Comparison of ENCODE assay signal across 20 cellular contexts in the genomic region with DNA sequence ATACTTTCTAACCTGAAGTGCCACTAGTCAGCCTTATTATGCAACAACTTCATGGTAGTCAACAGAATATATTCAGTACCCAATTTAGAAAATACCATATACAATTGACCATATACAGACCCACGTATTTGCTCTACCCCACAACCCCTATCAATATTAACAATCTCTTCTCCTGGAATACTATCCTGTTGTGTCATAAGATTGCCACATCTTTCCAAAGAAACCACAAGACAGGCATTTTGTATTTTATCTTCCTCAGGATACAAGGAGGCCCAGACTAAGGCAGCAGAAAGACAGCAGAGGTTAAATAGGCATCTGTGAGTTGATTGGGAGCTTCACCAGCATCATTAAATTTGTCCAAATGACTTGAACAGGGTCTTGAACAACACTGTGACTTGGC. TPM values are rescaled to one million over a fixed set of nuclear protein-coding genes. Genes with fewer than 3 reads are reported as not detected.
DNase-seq lines count a peak whose midpoint lies in the region; ATAC-seq and TF ChIP-seq lines count a peak whose summit lies in the region.
"Had no signal": no experiment of that assay in that cellular context is flagged by ENCODE, and none has a peak within 500 bp of the region (broad histone marks: within the 10 kb centered on the region; RNA-seq: fewer than 3 reads in every experiment).

No MANE protein-coding gene starts in this region.

- H3K79me2 ChIP-seq in smooth muscle cell (ENCODE audit: low read depth): peaks cover 86% of the 10 kb centered on the region

- TF ChIP-seq POLR2A in testis (IDR thresholded peaks at IDR 0.05): no peak

- peak overlapping the region; percentile 4 for H3K27ac ChIP-seq in smooth muscle cell (ENCODE audit: low read depth)
- H3K27ac ChIP-seq in testis: no peak overlapping the region
- H3K27ac ChIP-seq: cardiac muscle cell, esophagus muscularis mucosa, VCaP had no signal

- TF ChIP-seq CTCF in fibroblast of mammary gland (conservative IDR thresholded peaks at IDR 0.05; ENCODE audit: control insufficient read depth, insufficient read depth, low read depth, low read length) (no peak), smooth muscle cell (IDR thresholded peaks at IDR 0.05; ENCODE audit: borderline replicate concordance, insufficient read depth, poor library complexity, severe bottlenecking) (no peak), testis (IDR thresholded peaks at IDR 0.05) (no peak)

- no peak overlapping the region for H3K9ac ChIP-seq in smooth muscle cell (ENCODE audit: low read depth)

- H4K20me1 ChIP-seq in smooth muscle cell (ENCODE audit: low read depth): peaks cover 68% of the 10 kb centered on the region

- no peaks in the 10 kb centered on the region for H3K9me3 ChIP-seq in T-helper 17 cell (ENCODE audit: control insufficient read depth, low read length, poor library complexity, severe bottlenecking)
- no peaks in the 10 kb centered on the region for H3K9me3 ChIP-seq in smooth muscle cell (replicated peaks; ENCODE audit: low read depth)
- no peaks in the 10 kb centered on the region for H3K9me3 ChIP-seq in testis
- H3K9me3 ChIP-seq: esophagus muscularis mucosa, uterus had no signal

- no peaks in the 10 kb centered on the region for H3K27me3 Mint-ChIP-seq in activated naive CD4-positive, alpha-beta T cell treated with anti-CD3 and anti-CD28 coated beads, Interleukin-2, amount 50 U/mL, for 24 hours
- no peaks in the 10 kb centered on the region for H3K27me3 Mint-ChIP-seq in activated naive CD4-positive, alpha-beta T cell treated with anti-CD3 and anti-CD28 coated beads for 36 hours (ENCODE audit: low read depth)
- H3K27me3 Mint-ChIP-seq in T-helper 17 cell: no peaks in the 10 kb centered on the region
- H3K27me3 Mint-ChIP-seq: activated naive CD8-positive, alpha-beta T cell treated with anti-CD3 and anti-CD28 coated beads for 36 hours had no signal

- peaks cover 73% of the 10 kb centered on the region for H3K4me1 Mint-ChIP-seq in activated naive CD4-positive, alpha-beta T cell treated with anti-CD3 and anti-CD28 coated beads, Interleukin-2, amount 50 U/mL, for 24 hours
- peaks cover 49% of the 10 kb centered on the region for H3K4me1 Mint-ChIP-seq in activated naive CD4-positive, alpha-beta T cell treated with anti-CD3 and anti-CD28 coated beads for 36 hours (ENCODE audit: low read depth)
- peaks cover 51% of the 10 kb centered on the region for H3K4me1 Mint-ChIP-seq in T-helper 17 cell

- H3K27me3 ChIP-seq in smooth muscle cell (ENCODE audit: low read depth) (no peaks in the 10 kb centered on the region), testis (no peaks in the 10 kb centered on the region)
- H3K27me3 ChIP-seq: cardiac muscle cell, esophagus muscularis mucosa, uterus had no signal

- H3K4me1 ChIP-seq in smooth muscle cell (ENCODE audit: low read depth) (peaks cover 21% of the 10 kb centered on the region), testis (peaks cover 12% of the 10 kb centered on the region)

- H3K4me3 Mint-ChIP-seq in activated naive CD4-positive, alpha-beta T cell treated with anti-CD3 and anti-CD28 coated beads, Interleukin-2, amount 50 U/mL, for 24 hours: no peak overlapping the region
- H3K4me3 Mint-ChIP-seq in activated naive CD4-positive, alpha-beta T cell treated with anti-CD3 and anti-CD28 coated beads for 36 hours: no peak overlapping the region
- H3K4me3 Mint-ChIP-seq in T-helper 17 cell: no peak overlapping the region
- H3K4me3 Mint-ChIP-seq: activated CD4-positive, alpha-beta memory T cell treated with anti-CD3 and anti-CD28 coated beads, Interleukin-2, amount 10 ng/mL, durations not matched to agents 7 days and 5 days; activated naive CD8-positive, alpha-beta T cell treated with anti-CD3 and anti-CD28 coated beads for 36 hours; activated T-cell treated with anti-CD3 and anti-CD28 coated beads, Interleukin-2, amount 50 U/mL, for 4 hours; CD14-positive monocyte had no signal

- no peak overlapping the region for H2AFZ ChIP-seq in smooth muscle cell (ENCODE audit: low read depth)

- no peaks in the 10 kb centered on the region for H3K36me3 ChIP-seq in smooth muscle cell (ENCODE audit: low read depth)
- no peaks in the 10 kb centered on the region for H3K36me3 ChIP-seq in testis (ENCODE audit: low read depth, missing control alignments)
- H3K36me3 ChIP-seq: cardiac muscle cell, esophagus muscularis mucosa, uterus had no signal

- ATAC-seq in T-helper 17 cell (no peak), GM21528 (IDR thresholded peaks at IDR 0.05; ENCODE audit: low FRiP score, unreplicated experiment) (no peak)
- ATAC-seq: activated T-cell treated with anti-CD3 and anti-CD28 coated beads, Interleukin-2, amount 50 U/mL, for 4 hours; left lobe of liver; sciatic nerve had no signal

- 38% methylated on average over 1 of the region's 1 CpG for WGBS in smooth muscle cell (ENCODE audit: low lambda C conversion rate)
- WGBS in testis, 2 donors: 79 to 81% methylated on average over 1 of the region's 1 CpG

- no peaks in the 10 kb centered on the region for H3F3A ChIP-seq in smooth muscle cell (ENCODE audit: low read depth)

- peak overlapping the region; percentile 1 for H3K27ac Mint-ChIP-seq in activated naive CD4-positive, alpha-beta T cell treated with anti-CD3 and anti-CD28 coated beads, Interleukin-2, amount 50 U/mL, for 24 hours
- no peak overlapping the region for H3K27ac Mint-ChIP-seq in activated naive CD4-positive, alpha-beta T cell treated with anti-CD3 and anti-CD28 coated beads for 36 hours
- peak overlapping the region; percentile 56 for H3K27ac Mint-ChIP-seq in T-helper 17 cell
- H3K27ac Mint-ChIP-seq: activated CD4-positive, alpha-beta memory T cell treated with anti-CD3 and anti-CD28 coated beads, Interleukin-2, amount 10 ng/mL, durations not matched to agents 7 days and 5 days; activated naive CD8-positive, alpha-beta T cell treated with anti-CD3 and anti-CD28 coated beads for 36 hours had no signal

- no peak for DNase-seq in activated naive CD4-positive, alpha-beta T cell treated with anti-CD3 and anti-CD28 coated beads for 36 hours
- DNase-seq in T-helper 17 cell (no peak), fibroblast of mammary gland (ENCODE audit: low read depth) (peak; percentile 58), smooth muscle cell (lab: John Stamatoyannopoulos, UW; ENCODE audit: unreplicated experiment) (no peak), head of caudate nucleus (no peak), testis (no peak)
- DNase-seq: activated CD4-positive, alpha-beta memory T cell treated with anti-CD3 and anti-CD28 coated beads, Interleukin-2, amount 10 ng/mL, durations not matched to agents 7 days and 5 days; activated naive CD8-positive, alpha-beta T cell treated with anti-CD3 and anti-CD28 coated beads for 36 hours; activated T-cell treated with anti-CD3 and anti-CD28 coated beads, Interleukin-2, amount 50 U/mL, for 4 hours; NCI-H1092 treated with DMSO at 0.1 percent for 48 hours; occipital lobe; uterus had no signal

- H3K36me3 Mint-ChIP-seq in activated naive CD4-positive, alpha-beta T cell treated with anti-CD3 and anti-CD28 coated beads, Interleukin-2, amount 50 U/mL, for 24 hours: peaks cover 5% of the 10 kb centered on the region
- peaks cover 2% of the 10 kb centered on the region for H3K36me3 Mint-ChIP-seq in activated naive CD4-positive, alpha-beta T cell treated with anti-CD3 and anti-CD28 coated beads for 36 hours (ENCODE audit: low read depth)
- H3K36me3 Mint-ChIP-seq in T-helper 17 cell (ENCODE audit: low read depth): peaks cover 4% of the 10 kb centered on the region

- CTCF ChIA-PET in activated naive CD4-positive, alpha-beta T cell treated with anti-CD3 and anti-CD28 coated beads for 36 hours (lab: Charles Lee): no interaction called here

- H3K4me3 ChIP-seq in fibroblast of mammary gland (ENCODE audit: control insufficient read depth, low read depth, low read length): no peak overlapping the region
- no peak overlapping the region for H3K4me3 ChIP-seq in smooth muscle cell
- H3K4me3 ChIP-seq in testis: no peak overlapping the region
- H3K4me3 ChIP-seq: cardiac muscle cell, esophagus muscularis mucosa, uterus had no signal

- H3K4me2 ChIP-seq in smooth muscle cell: peak overlapping the region; percentile 2

- intact Hi-C loops in activated naive CD4-positive, alpha-beta T cell treated with anti-CD3 and anti-CD28 coated beads for 36 hours (cut with micrococcal nuclease): no loop called here
- intact Hi-C loops in head of caudate nucleus (cut with DNase I): no loop called here
- intact Hi-C loops in testis (cut with DNase I; ENCODE audit: low total_unique reads): no loop called here

- no peaks in the 10 kb centered on the region for H3K9me3 Mint-ChIP-seq in activated naive CD4-positive, alpha-beta T cell treated with anti-CD3 and anti-CD28 coated beads, Interleukin-2, amount 50 U/mL, for 24 hours
- no peaks in the 10 kb centered on the region for H3K9me3 Mint-ChIP-seq in activated naive CD4-positive, alpha-beta T cell treated with anti-CD3 and anti-CD28 coated beads for 36 hours
- H3K9me3 Mint-ChIP-seq: activated CD4-positive, alpha-beta memory T cell treated with anti-CD3 and anti-CD28 coated beads, Interleukin-2, amount 10 ng/mL, durations not matched to agents 7 days and 5 days; activated naive CD8-positive, alpha-beta T cell treated with anti-CD3 and anti-CD28 coated beads for 36 hours; activated T-cell treated with anti-CD3 and anti-CD28 coated beads, Interleukin-2, amount 50 U/mL, for 4 hours; CD14-positive monocyte had no signal

RNA-seq across cellular contexts. Expression of gene SPART, which starts 4.5 kb away (rescaled TPM):
- 10 to 100 TPM; 12.5 to 17.0 TPM for total RNA-seq in activated naive CD4-positive, alpha-beta T cell treated with anti-CD3 and anti-CD28 coated beads for 36 hours
- total RNA-seq in T-helper 17 cell: 10 to 100 TPM; 25.6 to 34.8 TPM
- 44.0 and 71.1 TPM in 2 replicates for total RNA-seq in smooth muscle cell
- 39.0 and 45.1 TPM in 2 replicates for polyA plus RNA-seq in smooth muscle cell
- total RNA-seq in testis: 10 to 100 TPM; 43.3 to 48.9 TPM
- polyA plus RNA-seq in testis (ENCODE audit: insufficient read depth, low read depth, low replicate concordance): 66.2 TPM

RNA-seq across cellular contexts. Expression of gene CCDC169, which starts 44.1 kb away (rescaled TPM):
- 1 to 10 TPM in 1 of 2 experiments, under 1 TPM in 1; 0.50 to 1.0 TPM for total RNA-seq in activated naive CD4-positive, alpha-beta T cell treated with anti-CD3 and anti-CD28 coated beads for 36 hours
- total RNA-seq in T-helper 17 cell (not detected), smooth muscle cell (0.40 and 1.1 TPM in 2 replicates), testis (10 to 100 TPM; 37.0 to 74.1 TPM)
- polyA plus RNA-seq in smooth muscle cell (1.5 and 1.9 TPM in 2 replicates), testis (ENCODE audit: insufficient read depth, low read depth, low replicate concordance) (174 TPM)
- polyA plus RNA-seq: CD14-positive monocyte had no signal

Comparison
In these comparisons a context has a peak if more than half of its experiments do, and no peak if none do; other contexts are left out.
1. RNA of gene CCDC169, which starts 44.1 kb away (total RNA-seq): 37.0 to 74.1 TPM in testis; 0.40 to 1.1 TPM in smooth muscle cell, 0.50 to 1.0 TPM in activated naive CD4-positive, alpha-beta T cell treated with anti-CD3 and anti-CD28 coated beads for 36 hours and not detected in T-helper 17 cell; every median in the first group is over 10 times any median in the second.